8 cellular contexts compared by ENCODE assay signal in genomic region chr19:32404213-32404938, GRCh38. TPM values are rescaled to one million over a fixed set of nuclear protein-coding genes. Genes with fewer than 3 reads are reported as not detected.
DNase-seq lines count a peak whose midpoint lies in the region; ATAC-seq and TF ChIP-seq lines count a peak whose summit lies in the region.

No MANE protein-coding gene starts in this region.

- CTCF ChIA-PET in OCI-LY7 (lab: Charles Lee; ENCODE audit: unreplicated experiment), result no interaction called here

- intact Hi-C loops in OCI-LY7 (cut with micrococcal nuclease; ENCODE audit: unreplicated experiment), result loop anchor here (10.0 kb wide), 1 partner anchor 180 kb away; the partner anchor contains the start of gene PDCD5

- POLR2A ChIA-PET in OCI-LY7 (lab: Charles Lee), result interaction anchor here (0.6 to 1.4 kb wide), 5 partner anchors 20 to 1599 kb away, joined by 3 to 4 read pairs (median 3); partner anchors contain the start of gene PDCD5

- H2AFZ ChIP-seq in OCI-LY7 (ENCODE audit: low read length) (peak overlapping the region; percentile 54), osteoblast (ENCODE audit: low read length) (peak overlapping the region; percentile 87)

- DNase-seq in OCI-LY7 (ENCODE audit: low spot score) (no peak), osteoblast (ENCODE audit: insufficient read length, low spot score, missing footprints) (no peak), DMS153 (lab: John Stamatoyannopoulos, UW) (no peak), NCI-H1417 (lab: John Stamatoyannopoulos, UW) (no peak), NCI-H510A treated with DMSO at 0.1 percent for 48 hours (lab: John Stamatoyannopoulos, UW) (no peak)

- peak overlapping the region; percentile 96 for H3K4me3 ChIP-seq in OCI-LY7 (ENCODE audit: low read depth, low read length, poor library complexity, severe bottlenecking)
- H3K4me3 ChIP-seq in endocrine pancreas (ENCODE audit: control insufficient read depth, insufficient read depth, low read length), result peak overlapping the region; percentile 41
- peak overlapping the region; percentile 88 for H3K4me3 ChIP-seq in osteoblast (ENCODE audit: insufficient read depth, low read length)

- H3K4me2 ChIP-seq in OCI-LY7 (ENCODE audit: low read length), result peak overlapping the region; percentile 89
- H3K4me2 ChIP-seq in osteoblast (ENCODE audit: insufficient read depth, low read length), result peak overlapping the region; percentile 91

- H4K20me1 ChIP-seq in OCI-LY7 (ENCODE audit: insufficient read depth, low read length) (no peaks in the 10 kb centered on the region), osteoblast (ENCODE audit: insufficient read depth, low read length) (no peaks in the 10 kb centered on the region)

- no peak for ATAC-seq in HG02885 (IDR thresholded peaks at IDR 0.05; ENCODE audit: poor library complexity, unreplicated experiment)

- TF ChIP-seq CTCF in OCI-LY7 (conservative IDR thresholded peaks at IDR 0.05; ENCODE audit: low read length), result no peak
- TF ChIP-seq CTCF in osteoblast (IDR thresholded peaks at IDR 0.05; ENCODE audit: extremely low read depth, low read depth, low read length), result no peak

- no peaks in the 10 kb centered on the region for H3K9me2 ChIP-seq in OCI-LY7 (ENCODE audit: insufficient read depth, low read length)

- no peaks in the 10 kb centered on the region for H3K27me3 ChIP-seq in endocrine pancreas (ENCODE audit: control insufficient read depth, insufficient read depth, low read length)
- H3K27me3 ChIP-seq in osteoblast (ENCODE audit: insufficient read depth, low read length), result no peaks in the 10 kb centered on the region

- H3K79me2 ChIP-seq in OCI-LY7 (ENCODE audit: insufficient read depth, low read depth, low read length) (peaks cover 30% of the 10 kb centered on the region), osteoblast (ENCODE audit: insufficient read depth, low read length) (peaks cover 25% of the 10 kb centered on the region)

- H3K4me1 ChIP-seq in ES-I3 (ENCODE audit: insufficient read depth, low read length), result peaks cover 10% of the 10 kb centered on the region
- peaks cover 20% of the 10 kb centered on the region for H3K4me1 ChIP-seq in OCI-LY7 (ENCODE audit: insufficient read depth, low read length, poor library complexity, severe bottlenecking)
- peaks cover 5% of the 10 kb centered on the region for H3K4me1 ChIP-seq in endocrine pancreas (ENCODE audit: control insufficient read depth, insufficient read depth, low read length)
- peaks cover 15% of the 10 kb centered on the region for H3K4me1 ChIP-seq in osteoblast (ENCODE audit: insufficient read depth, low read length)

- peaks cover 3% of the 10 kb centered on the region for H3K36me3 ChIP-seq in ES-I3 (ENCODE audit: insufficient read depth, low read length)
- peaks cover 17% of the 10 kb centered on the region for H3K36me3 ChIP-seq in OCI-LY7 (ENCODE audit: insufficient read depth, low read length)
- H3K36me3 ChIP-seq in endocrine pancreas (ENCODE audit: control insufficient read depth, insufficient read depth, low read length), result no peaks in the 10 kb centered on the region
- peaks cover 2% of the 10 kb centered on the region for H3K36me3 ChIP-seq in osteoblast (ENCODE audit: insufficient read depth, low read length)

- peak overlapping the region; percentile 96 for H3K9ac ChIP-seq in ES-I3 (ENCODE audit: low read depth, low read length)
- H3K9ac ChIP-seq in endocrine pancreas (ENCODE audit: control insufficient read depth, insufficient read depth, low read length), result peak overlapping the region; percentile 93

- no TSS peak for BruUV-seq in OCI-LY7 (replicated peaks; lab: Mats Ljungman, UMichigan)

- H3K9me3 ChIP-seq in ES-I3 (ENCODE audit: control insufficient read depth, insufficient read depth, low read length), result no peaks in the 10 kb centered on the region
- no peaks in the 10 kb centered on the region for H3K9me3 ChIP-seq in OCI-LY7 (ENCODE audit: low read length)
- H3K9me3 ChIP-seq in endocrine pancreas (ENCODE audit: control insufficient read depth, low read length), result no peaks in the 10 kb centered on the region
- no peaks in the 10 kb centered on the region for H3K9me3 ChIP-seq in osteoblast (ENCODE audit: low read depth, low read length)

- H3K27ac ChIP-seq in OCI-LY7 (ENCODE audit: low read depth, low read length, poor library complexity, severe bottlenecking) (peak overlapping the region; percentile 68), osteoblast (ENCODE audit: low read depth, low read length) (peak overlapping the region; percentile 90)

RNA-seq across cellular contexts. Expression of gene DPY19L3, which starts 1.2 kb away (rescaled TPM):
- 31.3 and 42.0 TPM in 2 replicates for total RNA-seq in OCI-LY7 (2014; rRNA removed; shearing (Covaris generic))
- total RNA-seq in OCI-LY7 (2022) (39.0 and 42.2 TPM in 2 replicates), osteoblast (30.0 and 31.8 TPM in 2 replicates)

RNA-seq across cellular contexts. Expression of gene ZNF507, which starts 59.0 kb away (rescaled TPM):
- total RNA-seq in OCI-LY7 (2014; rRNA removed; shearing (Covaris generic)), result 13.3 and 14.2 TPM in 2 replicates
- total RNA-seq in OCI-LY7 (2022), result 34.4 and 35.0 TPM in 2 replicates
- total RNA-seq in osteoblast, result 13.0 TPM in 2 replicates

Comparison
In these comparisons a context has a peak if more than half of its experiments do, and no peak if none do; other contexts are left out.
1. H3K4me3 ChIP-seq: peak in every context shown above with its lines; median percentile 96 in OCI-LY7; 88 in osteoblast; 41 in endocrine pancreas.